ENCODE assay signal across 8 cellular contexts in the genomic region with DNA sequence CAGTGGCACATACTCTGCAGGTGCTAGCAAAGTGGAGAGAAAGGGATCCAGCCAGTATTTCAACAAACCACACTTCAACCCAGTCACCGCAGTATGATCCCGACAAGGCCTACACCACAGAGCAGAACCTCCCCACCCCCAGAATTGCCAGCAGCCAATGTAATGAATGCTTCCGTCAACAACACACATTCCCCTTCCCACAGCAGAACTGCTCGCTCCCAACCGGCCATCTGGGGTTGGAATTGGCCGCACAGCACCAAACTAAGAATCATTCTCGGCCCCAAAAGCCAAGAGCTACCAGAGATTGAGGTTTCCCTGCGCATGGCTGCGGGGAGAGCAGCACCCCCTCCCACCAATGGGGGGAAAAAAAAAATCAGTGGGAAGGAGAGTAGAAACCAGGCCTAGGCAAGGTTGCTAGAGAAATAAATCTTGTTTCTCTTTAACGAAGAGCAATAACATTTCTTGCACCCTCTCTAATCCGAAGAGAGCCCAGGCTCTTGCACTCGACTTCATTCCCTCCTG. TPM values are rescaled to one million over a fixed set of nuclear protein-coding genes. Genes with fewer than 3 reads are reported as not detected.
A peak's percentile ranks its signal among the peaks of the same experiment; 100 is the strongest.
DNase-seq lines count a peak whose midpoint lies in the region; ATAC-seq, FAIRE-seq and TF ChIP-seq lines count a peak whose summit lies in the region.

No MANE protein-coding gene starts in this region.

- no peak for TF ChIP-seq EP300 in Ishikawa (IDR thresholded peaks at IDR 0.05; ENCODE audit: borderline replicate concordance)

- H3K9me3 Mint-ChIP-seq in astrocyte (ENCODE audit: unreplicated experiment), result no peaks in the 10 kb centered on the region

- under 1% methylated on average over 12 of the region's 12 CpGs for WGBS in right cardiac atrium

- intact Hi-C loops in right cardiac atrium (cut with DNase I), result loop anchor here in 1 of 4 donors (10.0 kb wide), 1 partner anchor 53 kb away; no protein-coding TSS in a partner anchor

- peaks cover 54% of the 10 kb centered on the region for H4K20me1 ChIP-seq in astrocyte (ENCODE audit: insufficient read depth, low read length)

- H3K4me3 ChIP-seq in RWPE2 (ENCODE audit: severe bottlenecking) (peak overlapping the region; percentile 64), astrocyte (ENCODE audit: insufficient read depth, low read depth, low read length) (peak overlapping the region; percentile 88), right cardiac atrium (ENCODE audit: low read length) (peak overlapping the region; percentile 75)

- H3K9me3 ChIP-seq in RWPE2 (ENCODE audit: severe bottlenecking) (no peaks in the 10 kb centered on the region), astrocyte (ENCODE audit: insufficient read depth, low read depth, low read length) (no peaks in the 10 kb centered on the region), right cardiac atrium (ENCODE audit: control insufficient read depth, low read length) (no peaks in the 10 kb centered on the region)

- H3K4me1 ChIP-seq in RWPE2 (ENCODE audit: insufficient read depth, poor library complexity, severe bottlenecking) (peaks cover 32% of the 10 kb centered on the region), astrocyte (ENCODE audit: insufficient read depth, low read length) (peaks cover 8% of the 10 kb centered on the region), right cardiac atrium (ENCODE audit: control insufficient read depth, insufficient read depth, low read length) (no peaks in the 10 kb centered on the region)

- peak overlapping the region; percentile 97 for H3K27ac Mint-ChIP-seq in astrocyte (ENCODE audit: unreplicated experiment)

- TF ChIP-seq RAD21 in Ishikawa (IDR thresholded peaks at IDR 0.05; ENCODE audit: low read depth), result no peak

- no peaks in the 10 kb centered on the region for H3K36me3 Mint-ChIP-seq in astrocyte (ENCODE audit: low read depth, unreplicated experiment)

- H3K27me3 ChIP-seq in RWPE2 (ENCODE audit: insufficient read depth, poor library complexity, severe bottlenecking) (no peaks in the 10 kb centered on the region), astrocyte (ENCODE audit: insufficient read depth, low read length) (no peaks in the 10 kb centered on the region), right cardiac atrium (ENCODE audit: control insufficient read depth, insufficient read depth) (no peaks in the 10 kb centered on the region)

- H2AFZ ChIP-seq in astrocyte (ENCODE audit: low read depth, low read length), result peak overlapping the region; percentile 28

- TF ChIP-seq CTCF in RWPE2 (IDR thresholded peaks at IDR 0.05; ENCODE audit: poor library complexity, severe bottlenecking) (no peak), astrocyte (IDR thresholded peaks at IDR 0.05; ENCODE audit: insufficient read depth, low read depth, low read length) (no peak)

- H3K4me2 ChIP-seq in astrocyte (ENCODE audit: low read length), result peak overlapping the region; percentile 98

- no peaks in the 10 kb centered on the region for H3K27me3 Mint-ChIP-seq in astrocyte (ENCODE audit: low read depth, unreplicated experiment)

- DNase-seq in DMS153 (lab: John Stamatoyannopoulos, UW), result peak; percentile 35
- DNase-seq in RWPE2 (ENCODE audit: low spot score), result peak; percentile 75
- DNase-seq in astrocyte (ENCODE audit: low read depth), result peak; percentile 95
- peak; percentile 30 to 64 (median 58) for DNase-seq in right cardiac atrium
- DNase-seq in pons (ENCODE audit: low spot score), result peak; percentile 51

- H3K4me1 Mint-ChIP-seq in astrocyte (ENCODE audit: low read depth, unreplicated experiment), result peaks cover 36% of the 10 kb centered on the region

- ATAC-seq in RWPE2 (ENCODE audit: low read depth) (peak; percentile 62), right cardiac atrium (peak; percentile 38 to 52), HG02981 (IDR thresholded peaks at IDR 0.05; ENCODE audit: unreplicated experiment) (no peak), HG03469 (IDR thresholded peaks at IDR 0.05; ENCODE audit: unreplicated experiment) (no peak)

- FAIRE-seq in astrocyte (lab: Jason Lieb, UNC), result no peak

- peak overlapping the region; percentile 96 for H3K9ac ChIP-seq in astrocyte (ENCODE audit: low read length)

- H3K36me3 ChIP-seq in RWPE2 (ENCODE audit: low read depth) (no peaks in the 10 kb centered on the region; the same call in 1 of the 2 replicates), astrocyte (ENCODE audit: insufficient read depth, low read length) (no peaks in the 10 kb centered on the region)

- peaks cover 55% of the 10 kb centered on the region for H3K79me2 ChIP-seq in astrocyte (ENCODE audit: insufficient read depth, low read length)

- H3K27ac ChIP-seq in RWPE2 (ENCODE audit: poor library complexity, severe bottlenecking) (peak overlapping the region; percentile 89), astrocyte (ENCODE audit: low read depth, low read length) (peak overlapping the region; percentile 95), right cardiac atrium (ENCODE audit: low read length) (peak overlapping the region; percentile 99)

- peak overlapping the region; percentile 98 for H3K4me3 Mint-ChIP-seq in astrocyte (ENCODE audit: unreplicated experiment)

TF ChIP-seq in Ishikawa, 13 proteins besides CTCF, POLR2A, EP300 and RAD21:
- TF ChIP-seq CEBPB (IDR thresholded peaks at IDR 0.05) (no peak), TCF12 (IDR thresholded peaks at IDR 0.05; ENCODE audit: low read depth) (peak; percentile 32), NFIC (IDR thresholded peaks at IDR 0.05) (no peak), TAF1 (IDR thresholded peaks at IDR 0.05; ENCODE audit: low read depth) (0 out of 2 replicates have a peak, but pooled peaks have one; percentile 28)
- TF ChIP-seq, protein P1, sequence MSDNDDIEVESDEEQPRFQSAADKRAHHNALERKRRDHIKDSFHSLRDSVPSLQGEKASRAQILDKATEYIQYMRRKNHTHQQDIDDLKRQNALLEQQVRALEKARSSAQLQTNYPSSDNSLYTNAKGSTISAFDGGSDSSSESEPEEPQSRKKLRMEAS (IDR thresholded peaks at IDR 0.05), result peak; percentile 52

RNA-seq across cellular contexts. Expression of a gene that starts 1.1 kb away (rescaled TPM):
- 34.3 and 36.0 TPM in 2 replicates for total RNA-seq in astrocyte
- 10 to 100 TPM; 24.7 to 32.5 (median 28.6) TPM for total RNA-seq in right cardiac atrium
- 16.9 TPM for polyA plus RNA-seq in right cardiac atrium

Comparison
In these comparisons a context has a peak if more than half of its experiments do, and no peak if none do; other contexts are left out.
1. DNase-seq: peak in every context shown above with its lines; median percentile 95 in astrocyte; 75 in RWPE2; 58 in right cardiac atrium; 51 in pons; 35 in DMS153.
2. ATAC-seq: peak in RWPE2 (single experiment) and right cardiac atrium (2 of 2); none in HG02981 (single experiment) and HG03469 (single experiment).
3. Peak in every context shown above with its lines, with median percentiles within 50 percentile points of each other: H3K27ac ChIP-seq and H3K4me3 ChIP-seq.